11 cellular contexts compared by ENCODE assay signal in genomic region chr10:125707852-125708468, GRCh38. TPM values are rescaled to one million over a fixed set of nuclear protein-coding genes. Genes with fewer than 3 reads are reported as not detected.
DNase-seq lines count a peak whose midpoint lies in the region; ATAC-seq and TF ChIP-seq lines count a peak whose summit lies in the region.
"Had no signal": no experiment of that assay in that cellular context is flagged by ENCODE, and none has a peak within 500 bp of the region (broad histone marks: within the 10 kb centered on the region; RNA-seq: fewer than 3 reads in every experiment).

No MANE protein-coding gene starts in this region.

- no peak overlapping the region for H3K9ac ChIP-seq in HCT116 (ENCODE audit: low read length)

- DNase-seq in HCT116 (ENCODE audit: low read depth, low spot score) (peak; percentile 18), RWPE1 (ENCODE audit: low spot score) (peak; percentile 38), right lobe of liver (no peak), dedifferentiated amniotic fluid mesenchymal stem cell (ENCODE audit: extremely low spot score) (no peak), SW 1271 (lab: John Stamatoyannopoulos, UW) (no peak)
- no peak for DNase-seq in activated T-cell treated with anti-CD3 and anti-CD28 coated beads, Interleukin-2, amount 50 U/mL, for 48 hours
- DNase-seq in activated CD8-positive, alpha-beta T cell treated with anti-CD3 and anti-CD28 coated beads for 36 hours: no peak
- DNase-seq: activated B cell treated with CpG ODN at 0.5 μM for 24 hours, NCI-H510A, tibial artery had no signal

- H3K4me3 ChIP-seq in HCT116 (replicated peaks in 1 of 2; ENCODE audit: low read depth in 1 of 2, low read length in 2 of 2) (no peak overlapping the region), right lobe of liver (no peak overlapping the region)
- H3K4me3 ChIP-seq: tibial artery had no signal

- no peak for TF ChIP-seq RAD21 in HCT116 (IDR thresholded peaks at IDR 0.05; ENCODE audit: low read depth)

- H3K9me3 Mint-ChIP-seq in activated CD8-positive, alpha-beta T cell treated with anti-CD3 and anti-CD28 coated beads for 36 hours: peaks cover 14% of the 10 kb centered on the region

- CTCF ChIA-PET in HCT116 (lab: Charles Lee): interaction anchor here (1.4 kb wide), 1 partner anchor 10 kb away, joined by 5 read pairs; no protein-coding TSS in a partner anchor
- CTCF ChIA-PET in RWPE1 (lab: Yijun Ruan, JAX): no interaction called here
- CTCF ChIA-PET in activated CD8-positive, alpha-beta T cell treated with anti-CD3 and anti-CD28 coated beads for 36 hours (lab: Charles Lee): no interaction called here

- no peak overlapping the region for H3K27ac ChIP-seq in HCT116 (ENCODE audit: low read depth, low read length)
- H3K27ac ChIP-seq in RWPE1: no peak overlapping the region
- no peak overlapping the region for H3K27ac ChIP-seq in right lobe of liver
- H3K27ac ChIP-seq: tibial artery had no signal

- no peak overlapping the region for H3K4me3 Mint-ChIP-seq in activated CD8-positive, alpha-beta T cell treated with anti-CD3 and anti-CD28 coated beads for 36 hours
- H3K4me3 Mint-ChIP-seq: activated B cell treated with CpG ODN at 0.5 μM for 24 hours had no signal

- no peak for TF ChIP-seq CTCF in HCT116 (IDR thresholded peaks at IDR 0.05 in 2 of 3, conservative IDR thresholded peaks at IDR 0.05 in 1 of 3; ENCODE audit: borderline replicate concordance in 1 of 3, insufficient read depth in 1 of 3, low read depth in 2 of 3, low read length in 2 of 3)
- TF ChIP-seq CTCF in RWPE1 (conservative IDR thresholded peaks at IDR 0.05; ENCODE audit: low read depth): no peak
- no peak for TF ChIP-seq CTCF in right lobe of liver (IDR thresholded peaks at IDR 0.05)
- no peak for TF ChIP-seq CTCF in activated CD8-positive, alpha-beta T cell treated with anti-CD3 and anti-CD28 coated beads for 36 hours (IDR thresholded peaks at IDR 0.05)

- H3K36me3 ChIP-seq in HCT116 (ENCODE audit: control insufficient read depth in 1 of 2, insufficient read depth in 2 of 2, low read length in 2 of 2) (no peaks in the 10 kb centered on the region), right lobe of liver (no peaks in the 10 kb centered on the region)

- H3K4me1 Mint-ChIP-seq in activated CD8-positive, alpha-beta T cell treated with anti-CD3 and anti-CD28 coated beads for 36 hours (ENCODE audit: low read depth): no peaks in the 10 kb centered on the region
- H3K4me1 Mint-ChIP-seq: activated B cell treated with CpG ODN at 0.5 μM for 24 hours had no signal

- intact Hi-C loops in HCT116 (cut with micrococcal nuclease): no loop called here
- intact Hi-C loops in right lobe of liver (cut with DNase I): no loop called here
- intact Hi-C loops in activated CD8-positive, alpha-beta T cell treated with anti-CD3 and anti-CD28 coated beads for 36 hours (cut with micrococcal nuclease): no loop called here

- no peaks in the 10 kb centered on the region for H3K27me3 ChIP-seq in HCT116 (ENCODE audit: insufficient read depth, low read length)
- H3K27me3 ChIP-seq in right lobe of liver: no peaks in the 10 kb centered on the region
- H3K27me3 ChIP-seq: tibial artery had no signal

- POLR2A ChIA-PET in HCT116 (lab: Charles Lee) (interaction anchor here (1.0 kb wide), 1 partner anchor 46 kb away, joined by 3 read pairs; no protein-coding TSS in a partner anchor), RWPE1 (lab: Yijun Ruan, JAX; ENCODE audit: low non-redundant PET) (no interaction called here)
- POLR2A ChIA-PET in activated CD8-positive, alpha-beta T cell treated with anti-CD3 and anti-CD28 coated beads for 36 hours (lab: Charles Lee): no interaction called here

- no peaks in the 10 kb centered on the region for H4K20me1 ChIP-seq in HCT116 (ENCODE audit: insufficient read depth)

- H3K36me3 Mint-ChIP-seq in activated CD8-positive, alpha-beta T cell treated with anti-CD3 and anti-CD28 coated beads for 36 hours (ENCODE audit: low read depth): no peaks in the 10 kb centered on the region

- RAD21 ChIA-PET in HCT116 (lab: Charles Lee; ENCODE audit: low non-redundant PET in 1 of 2, low total read pairs in 2 of 2, uncharacterized antibody in 2 of 2, unreplicated experiment in 2 of 2): interaction anchor here in 1 of 2 experiments (1.0 kb wide), 1 partner anchor 45 kb away, joined by 3 read pairs; no protein-coding TSS in a partner anchor

- H3K79me2 ChIP-seq in HCT116 (ENCODE audit: insufficient read depth, low read length): no peaks in the 10 kb centered on the region

- H3K9me3 ChIP-seq in HCT116 (ENCODE audit: control insufficient read depth in 1 of 2, insufficient read depth in 1 of 2, low read depth in 1 of 2, low read length in 2 of 2): no peaks in the 10 kb centered on the region
- H3K9me3 ChIP-seq in right lobe of liver: no peaks in the 10 kb centered on the region

- no peaks in the 10 kb centered on the region for H3K27me3 Mint-ChIP-seq in activated CD8-positive, alpha-beta T cell treated with anti-CD3 and anti-CD28 coated beads for 36 hours

- TF ChIP-seq POLR2A in GM18505 (IDR thresholded peaks at IDR 0.05; ENCODE audit: borderline replicate concordance, extremely low read depth, insufficient read depth, insufficient read length) (no peak), HCT116 (IDR thresholded peaks at IDR 0.05; ENCODE audit: borderline replicate concordance, extremely low read depth, insufficient read depth, insufficient read length) (no peak), right lobe of liver (IDR thresholded peaks at IDR 0.05) (no peak)

- H3K4me1 ChIP-seq in HCT116 (ENCODE audit: control insufficient read depth in 1 of 2, insufficient read depth in 2 of 2, low read length in 2 of 2): peaks cover 19 to 21% of the 10 kb centered on the region in 2 experiments
- H3K4me1 ChIP-seq in right lobe of liver: peaks cover 0 to 4% (median 0%) of the 10 kb centered on the region in 4 donors

- no TSS peak for BruUV-seq in HCT116 (replicated peaks; lab: Mats Ljungman, UMichigan)

- H3K9me2 ChIP-seq in HCT116 (ENCODE audit: insufficient read depth): no peaks in the 10 kb centered on the region

- WGBS in right lobe of liver (ENCODE audit: insufficient coverage, low coverage, low lambda C conversion rate, missing lambda C conversion rate): 44% methylated on average over 2 of the region's 2 CpGs

- ATAC-seq in GM18505 (IDR thresholded peaks at IDR 0.05; ENCODE audit: unreplicated experiment) (peak; percentile 55), HCT116 (peak; percentile 91), right lobe of liver (peak in 3 of 4 donors; percentile 65 to 97 (median 67))
- ATAC-seq in activated CD8-positive, alpha-beta T cell treated with anti-CD3 and anti-CD28 coated beads for 36 hours: no peak

- H3K4me2 ChIP-seq in HCT116 (ENCODE audit: low read length): peak overlapping the region; percentile 55

- H2AFZ ChIP-seq in HCT116 (ENCODE audit: low read depth, low read length, poor library complexity, severe bottlenecking): no peak overlapping the region

- no peak overlapping the region for H3K27ac Mint-ChIP-seq in activated CD8-positive, alpha-beta T cell treated with anti-CD3 and anti-CD28 coated beads for 36 hours
- H3K27ac Mint-ChIP-seq: activated B cell treated with CpG ODN at 0.5 μM for 24 hours had no signal

TF ChIP-seq in HCT116, 20 proteins besides CTCF, POLR2A, EP300 and RAD21 (continues in another document):
- TF ChIP-seq CEBPB (IDR thresholded peaks at IDR 0.05; ENCODE audit: low read depth) (no peak), SRF (IDR thresholded peaks at IDR 0.05; ENCODE audit: low read depth) (no peak), POLR2AphosphoS5 (IDR thresholded peaks at IDR 0.05; ENCODE audit: low read depth, low read length) (no peak), YY1 (IDR thresholded peaks at IDR 0.05; ENCODE audit: extremely low read depth, insufficient replicate concordance, low read depth, low read length) (peak; percentile 22), ZFX (IDR thresholded peaks at IDR 0.05) (no peak), JUND (IDR thresholded peaks at IDR 0.05) (peak; percentile 65), EZH2phosphoT487 (IDR thresholded peaks at IDR 0.05; ENCODE audit: borderline replicate concordance) (no peak), ELF1 (IDR thresholded peaks at IDR 0.05; ENCODE audit: borderline replicate concordance, low read depth) (no peak), EGR1 (IDR thresholded peaks at IDR 0.05; ENCODE audit: low read depth) (no peak)
- TF ChIP-seq, protein P1, sequence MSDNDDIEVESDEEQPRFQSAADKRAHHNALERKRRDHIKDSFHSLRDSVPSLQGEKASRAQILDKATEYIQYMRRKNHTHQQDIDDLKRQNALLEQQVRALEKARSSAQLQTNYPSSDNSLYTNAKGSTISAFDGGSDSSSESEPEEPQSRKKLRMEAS (IDR thresholded peaks at IDR 0.05): no peak
- TF ChIP-seq, protein P2, sequence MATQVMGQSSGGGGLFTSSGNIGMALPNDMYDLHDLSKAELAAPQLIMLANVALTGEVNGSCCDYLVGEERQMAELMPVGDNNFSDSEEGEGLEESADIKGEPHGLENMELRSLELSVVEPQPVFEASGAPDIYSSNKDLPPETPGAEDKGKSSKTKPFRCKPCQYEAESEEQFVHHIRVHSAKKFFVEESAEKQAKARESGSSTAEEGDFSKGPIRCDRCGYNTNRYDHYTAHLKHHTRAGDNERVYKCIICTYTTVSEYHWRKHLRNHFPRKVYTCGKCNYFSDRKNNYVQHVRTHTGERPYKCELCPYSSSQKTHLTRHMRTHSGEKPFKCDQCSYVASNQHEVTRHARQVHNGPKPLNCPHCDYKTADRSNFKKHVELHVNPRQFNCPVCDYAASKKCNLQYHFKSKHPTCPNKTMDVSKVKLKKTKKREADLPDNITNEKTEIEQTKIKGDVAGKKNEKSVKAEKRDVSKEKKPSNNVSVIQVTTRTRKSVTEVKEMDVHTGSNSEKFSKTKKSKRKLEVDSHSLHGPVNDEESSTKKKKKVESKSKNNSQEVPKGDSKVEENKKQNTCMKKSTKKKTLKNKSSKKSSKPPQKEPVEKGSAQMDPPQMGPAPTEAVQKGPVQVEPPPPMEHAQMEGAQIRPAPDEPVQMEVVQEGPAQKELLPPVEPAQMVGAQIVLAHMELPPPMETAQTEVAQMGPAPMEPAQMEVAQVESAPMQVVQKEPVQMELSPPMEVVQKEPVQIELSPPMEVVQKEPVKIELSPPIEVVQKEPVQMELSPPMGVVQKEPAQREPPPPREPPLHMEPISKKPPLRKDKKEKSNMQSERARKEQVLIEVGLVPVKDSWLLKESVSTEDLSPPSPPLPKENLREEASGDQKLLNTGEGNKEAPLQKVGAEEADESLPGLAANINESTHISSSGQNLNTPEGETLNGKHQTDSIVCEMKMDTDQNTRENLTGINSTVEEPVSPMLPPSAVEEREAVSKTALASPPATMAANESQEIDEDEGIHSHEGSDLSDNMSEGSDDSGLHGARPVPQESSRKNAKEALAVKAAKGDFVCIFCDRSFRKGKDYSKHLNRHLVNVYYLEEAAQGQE (IDR thresholded peaks at IDR 0.05; ENCODE audit: low read depth): no peak

RNA-seq across cellular contexts. Expression of gene EDRF1, which starts 11.5 kb away (rescaled TPM):
- total RNA-seq in HCT116 (2021; ENCODE audit: unreplicated experiment) (49.2 TPM), right lobe of liver (1 to 10 TPM; 6.5 to 8.5 (median 8.1) TPM)
- polyA plus RNA-seq in HCT116 (2012): 10.4 and 17.7 TPM in 2 replicates
- total RNA-seq in activated CD8-positive, alpha-beta T cell treated with anti-CD3 and anti-CD28 coated beads for 36 hours: 10 to 100 TPM; 26.3 to 26.4 TPM

RNA-seq across cellular contexts. Expression of gene TEX36, which starts 25.0 kb away (rescaled TPM):
- total RNA-seq in HCT116 (2021; ENCODE audit: unreplicated experiment): 0.25 TPM
- polyA plus RNA-seq in HCT116 (2012): 0.25 TPM in 1 of 2 replicates, not detected in the other
- not detected for total RNA-seq in right lobe of liver
- total RNA-seq in activated CD8-positive, alpha-beta T cell treated with anti-CD3 and anti-CD28 coated beads for 36 hours: not detected
- total RNA-seq: activated B cell treated with CpG ODN at 0.5 μM for 24 hours had no signal

Comparison
In these comparisons a context has a peak if more than half of its experiments do, and no peak if none do; other contexts are left out.
1. DNase-seq: peak in HCT116 (single experiment) and RWPE1 (single experiment); none in right lobe of liver (0 of 3), dedifferentiated amniotic fluid mesenchymal stem cell (single experiment), SW 1271 (0 of 2), activated T-cell treated with anti-CD3 and anti-CD28 coated beads, Interleukin-2, amount 50 U/mL, for 48 hours (0 of 2) and activated CD8-positive, alpha-beta T cell treated with anti-CD3 and anti-CD28 coated beads for 36 hours (single experiment).